Comparison of ENCODE assay signal across 11 cellular contexts in the genomic region with DNA sequence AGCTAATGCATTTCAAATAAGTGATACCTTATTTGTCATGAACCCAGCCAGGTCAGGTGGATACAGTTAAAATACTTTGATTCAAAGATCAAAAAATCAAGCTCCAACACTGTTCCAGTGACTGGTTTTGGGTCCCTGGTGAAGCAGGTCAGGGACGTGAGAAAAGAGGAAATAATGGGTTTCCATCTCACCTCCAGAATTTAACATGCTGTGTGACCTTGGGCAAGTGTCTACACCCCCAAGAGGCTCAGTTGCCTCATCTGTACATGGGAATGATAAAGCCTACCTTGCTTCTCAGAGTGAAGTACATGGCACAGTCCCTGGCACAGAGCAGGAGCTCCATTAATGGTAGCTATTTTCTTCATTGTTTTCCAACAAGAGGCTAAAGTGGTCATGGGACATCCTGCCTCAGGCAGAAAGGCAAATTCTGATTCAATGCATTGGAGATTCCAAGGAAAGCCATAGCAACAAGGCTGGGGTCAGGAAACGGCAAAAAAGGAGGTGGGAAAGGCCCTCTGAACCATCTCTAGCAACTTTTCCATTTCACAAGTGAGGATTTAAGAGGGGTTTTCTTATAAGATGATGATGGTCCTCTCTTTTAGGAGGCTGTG.
DNase-seq lines count a peak whose midpoint lies in the region; ATAC-seq and TF ChIP-seq lines count a peak whose summit lies in the region.
"Had no signal": no experiment of that assay in that cellular context is flagged by ENCODE, and none has a peak within 500 bp of the region (broad histone marks: within the 10 kb centered on the region; RNA-seq: fewer than 3 reads in every experiment).

No MANE protein-coding gene starts in this region.

- TF ChIP-seq CTCF in spleen (IDR thresholded peaks at IDR 0.05 in 8 of 11, conservative IDR thresholded peaks at IDR 0.05 in 3 of 11) (no peak), MM.1S (IDR thresholded peaks at IDR 0.05; ENCODE audit: low read length) (no peak), GM20000 (IDR thresholded peaks at IDR 0.05; ENCODE audit: extremely low read depth, missing control alignments) (no peak)

- H3K27ac ChIP-seq in spleen (peak overlapping the region in 7 of 8 donors; percentile 29 to 60 (median 50)), MM.1S (ENCODE audit: low read length) (no peak overlapping the region)

- no peaks in the 10 kb centered on the region for H3K36me3 ChIP-seq in spleen
- H3K36me3 ChIP-seq in MM.1S (replicated peaks; ENCODE audit: insufficient read depth, low read length): no peaks in the 10 kb centered on the region

- no peak overlapping the region for H3K4me2 ChIP-seq in MM.1S (ENCODE audit: low read depth, low read length)

- no peak for TF ChIP-seq POLR2A in spleen (IDR thresholded peaks at IDR 0.05)

- DNase-seq in germinal center (ENCODE audit: low spot score) (peak; percentile 32), spleen (no peak), MM.1S (no peak), GM20000 (ENCODE audit: low spot score) (no peak), activated gamma-delta T cell (lab: John Stamatoyannopoulos, UW) (no peak)
- DNase-seq: NCI-H524 treated with DMSO at 0.1 percent for 48 hours, SIG-M5 had no signal

- H3F3A ChIP-seq in MM.1S (ENCODE audit: insufficient read depth, low read length): no peaks in the 10 kb centered on the region

- H3K9me3 ChIP-seq in spleen: no peaks in the 10 kb centered on the region
- no peaks in the 10 kb centered on the region for H3K9me3 ChIP-seq in MM.1S (replicated peaks; ENCODE audit: insufficient read depth, low read length)

- H3K4me1 ChIP-seq in spleen: peaks cover 12 to 36% (median 22%) of the 10 kb centered on the region in 6 donors
- H3K4me1 ChIP-seq in MM.1S (ENCODE audit: low read length): no peaks in the 10 kb centered on the region
- H3K4me1 ChIP-seq: Caco-2 had no signal

- no peak overlapping the region for H3K9ac ChIP-seq in MM.1S (ENCODE audit: low read length)

- no peaks in the 10 kb centered on the region for H3K9me2 ChIP-seq in MM.1S (replicated peaks; ENCODE audit: insufficient read depth, low read length)

- WGBS in spleen, 5 donors: 35 to 57% (median 51%) methylated on average over 2 of the region's 2 CpGs

- H3K27me3 ChIP-seq in spleen (replicated peaks in 1 of 7) (no peaks in the 10 kb centered on the region), MM.1S (replicated peaks; ENCODE audit: insufficient read depth, low read length) (no peaks in the 10 kb centered on the region)

- intact Hi-C loops in spleen (cut with DNase I; ENCODE audit: low total_unique reads): no loop called here

- no peaks in the 10 kb centered on the region for H3K79me2 ChIP-seq in MM.1S (ENCODE audit: low read length)

- peak; percentile 5 for ATAC-seq in GM19035 (IDR thresholded peaks at IDR 0.05; ENCODE audit: unreplicated experiment)
- ATAC-seq in HG03342 (IDR thresholded peaks at IDR 0.05; ENCODE audit: unreplicated experiment): peak; percentile 16
- ATAC-seq in HG02623 (IDR thresholded peaks at IDR 0.05; ENCODE audit: unreplicated experiment): no peak

- no peaks in the 10 kb centered on the region for H4K20me1 ChIP-seq in MM.1S (ENCODE audit: insufficient read depth, low read length)

- H3K4me3 ChIP-seq in spleen (no peak overlapping the region), MM.1S (ENCODE audit: low read length) (no peak overlapping the region)

- no peak overlapping the region for H2AFZ ChIP-seq in MM.1S (ENCODE audit: low read length)
